Comparison of ENCODE assay signal across 10 cellular contexts in the genomic region with DNA sequence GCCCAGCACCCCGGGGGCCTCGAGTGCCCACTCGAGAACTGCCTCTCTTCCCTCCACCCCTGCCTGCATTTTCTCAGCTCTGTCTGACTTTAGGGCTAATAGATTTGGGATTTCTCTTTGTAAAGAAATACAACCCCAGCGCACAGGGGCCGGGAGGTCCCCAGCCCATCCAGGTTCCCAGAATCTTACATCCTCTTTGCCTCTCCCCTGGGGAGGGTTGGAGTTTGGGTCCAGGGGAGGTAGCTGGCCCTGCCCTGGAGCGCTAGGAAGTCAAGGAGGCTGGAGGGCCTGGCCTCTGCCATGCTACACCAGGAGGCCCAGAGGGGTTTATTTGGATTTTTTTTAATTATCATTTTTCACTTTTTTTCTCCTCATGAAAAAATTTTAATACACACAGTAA.
A peak's percentile ranks its signal among the peaks of the same experiment; 100 is the strongest.
DNase-seq lines count a peak whose midpoint lies in the region; ATAC-seq and TF ChIP-seq lines count a peak whose summit lies in the region.
"Had no signal": no experiment of that assay in that cellular context is flagged by ENCODE, and none has a peak within 500 bp of the region (broad histone marks: within the 10 kb centered on the region; RNA-seq: fewer than 3 reads in every experiment).

No MANE protein-coding gene starts in this region.

- peak; percentile 37 for DNase-seq in A673 (ENCODE audit: low spot score)
- DNase-seq in HCT116 (ENCODE audit: low read depth, low spot score): no peak
- no peak for DNase-seq in coronary artery (ENCODE audit: low spot score)
- DNase-seq in brain microvascular endothelial cell: no peak
- DNase-seq in uterus: no peak

- ATAC-seq in HCT116: no peak
- no peak for ATAC-seq in GM21619 (IDR thresholded peaks at IDR 0.05; ENCODE audit: unreplicated experiment)

- no peak for TF ChIP-seq EP300 in neural cell (conservative IDR thresholded peaks at IDR 0.05; ENCODE audit: poor library complexity, severe bottlenecking)

- intact Hi-C loops in A673 (cut with micrococcal nuclease; ENCODE audit: unreplicated experiment) (loop anchor here (5.0 kb wide), 1 partner anchor 238 kb away; no protein-coding TSS in a partner anchor), HCT116 (cut with micrococcal nuclease) (loop anchor here (2.0 kb wide), 1 partner anchor 237 kb away; no protein-coding TSS in a partner anchor), uterus (cut with DNase I; ENCODE audit: low total_unique reads) (no loop called here)

- no peaks in the 10 kb centered on the region for H3K36me3 ChIP-seq in A673 (ENCODE audit: insufficient read depth, low read length, poor library complexity, severe bottlenecking)
- no peaks in the 10 kb centered on the region for H3K36me3 ChIP-seq in HCT116 (ENCODE audit: control insufficient read depth in 1 of 2, insufficient read depth in 2 of 2, low read length in 2 of 2)
- H3K36me3 ChIP-seq in neural cell (ENCODE audit: insufficient read depth, low read length): no peaks in the 10 kb centered on the region
- no peaks in the 10 kb centered on the region for H3K36me3 ChIP-seq in brain microvascular endothelial cell (replicated peaks)
- H3K36me3 ChIP-seq in uterus: no peaks in the 10 kb centered on the region
- H3K36me3 ChIP-seq: sigmoid colon had no signal

- no peak overlapping the region for H3K4me3 ChIP-seq in A673 (ENCODE audit: low read depth, low read length, poor library complexity, severe bottlenecking)
- peak overlapping the region; percentile 42 to 56 for H3K4me3 ChIP-seq in HCT116 (replicated peaks in 1 of 2; ENCODE audit: low read depth in 1 of 2, low read length in 2 of 2)
- peak overlapping the region; percentile 48 for H3K4me3 ChIP-seq in neural cell (ENCODE audit: low read length)
- H3K4me3 ChIP-seq in coronary artery: no peak overlapping the region
- H3K4me3 ChIP-seq in brain microvascular endothelial cell (ENCODE audit: low read depth, low read length): no peak overlapping the region
- H3K4me3 ChIP-seq in uterus: no peak overlapping the region
- H3K4me3 ChIP-seq: sigmoid colon had no signal

- no peak overlapping the region for H3K27ac ChIP-seq in A673 (ENCODE audit: low read depth, low read length, poor library complexity, severe bottlenecking)
- H3K27ac ChIP-seq in HCT116 (ENCODE audit: low read depth, low read length): peak overlapping the region; percentile 39; the same call in 1 of the 2 replicates
- peak overlapping the region; percentile 51 for H3K27ac ChIP-seq in angular gyrus (ENCODE audit: low read depth, low read length)
- H3K27ac ChIP-seq in neural cell (ENCODE audit: low read length): no peak overlapping the region
- no peak overlapping the region for H3K27ac ChIP-seq in coronary artery
- H3K27ac ChIP-seq in brain microvascular endothelial cell: no peak overlapping the region
- no peak overlapping the region for H3K27ac ChIP-seq in uterus
- H3K27ac ChIP-seq: RWPE1, sigmoid colon had no signal

- TF ChIP-seq RAD21 in HCT116 (IDR thresholded peaks at IDR 0.05; ENCODE audit: low read depth): no peak
- no peak for TF ChIP-seq RAD21 in neural cell (conservative IDR thresholded peaks at IDR 0.05)

- in situ Hi-C loops in brain microvascular endothelial cell (cut with HindIII; ENCODE audit: low pct_ligation_motif_present, low sequenced_read_pairs): no loop called here

- H3K9me3 ChIP-seq in A673 (ENCODE audit: low read depth, low read length, poor library complexity, severe bottlenecking): no peaks in the 10 kb centered on the region
- H3K9me3 ChIP-seq in HCT116 (ENCODE audit: control insufficient read depth in 1 of 2, insufficient read depth in 1 of 2, low read depth in 1 of 2, low read length in 2 of 2): no peaks in the 10 kb centered on the region
- no peaks in the 10 kb centered on the region for H3K9me3 ChIP-seq in neural cell (ENCODE audit: low read length)
- H3K9me3 ChIP-seq in uterus: no peaks in the 10 kb centered on the region
- H3K9me3 ChIP-seq: sigmoid colon had no signal

- TF ChIP-seq POLR2A in HCT116 (IDR thresholded peaks at IDR 0.05; ENCODE audit: borderline replicate concordance, extremely low read depth, insufficient read depth, insufficient read length) (no peak), uterus (IDR thresholded peaks at IDR 0.05) (no peak)

- peak overlapping the region; percentile 76 for H3K4me2 ChIP-seq in HCT116 (ENCODE audit: low read length)
- no peak overlapping the region for H3K4me2 ChIP-seq in neural cell (ENCODE audit: low read length)

- H3K79me2 ChIP-seq in HCT116 (ENCODE audit: insufficient read depth, low read length) (no peaks in the 10 kb centered on the region), neural cell (replicated peaks; ENCODE audit: insufficient read depth, low read length) (no peaks in the 10 kb centered on the region)

- POLR2A ChIA-PET in A673 (lab: Charles Lee; ENCODE audit: low non-redundant PET): no interaction called here
- POLR2A ChIA-PET in HCT116 (lab: Charles Lee): no interaction called here

- CTCF ChIA-PET in A673 (lab: Charles Lee): interaction anchor here (0.6 to 1.6 kb wide), 2 partner anchors 8 to 237 kb away, joined by 3 to 5 read pairs; no protein-coding TSS in a partner anchor
- CTCF ChIA-PET in HCT116 (lab: Charles Lee): interaction anchor here (1.4 to 1.7 kb wide), 3 partner anchors 10 to 239 kb away, joined by 4 to 6 read pairs (median 5); no protein-coding TSS in a partner anchor

- H3F3A ChIP-seq in neural cell (ENCODE audit: insufficient read depth, low read length, poor library complexity, severe bottlenecking): no peaks in the 10 kb centered on the region

- RAD21 ChIA-PET in HCT116 (lab: Charles Lee; ENCODE audit: low non-redundant PET in 1 of 2, low total read pairs in 2 of 2, uncharacterized antibody in 2 of 2, unreplicated experiment in 2 of 2): no interaction called here

- H4K20me1 ChIP-seq in HCT116 (ENCODE audit: insufficient read depth) (no peaks in the 10 kb centered on the region), neural cell (ENCODE audit: insufficient read depth) (no peaks in the 10 kb centered on the region)

- H3K4me1 ChIP-seq in A673 (ENCODE audit: insufficient read depth, low read length, poor library complexity, severe bottlenecking) (peaks cover 26% of the 10 kb centered on the region), HCT116 (ENCODE audit: control insufficient read depth in 1 of 2, insufficient read depth in 2 of 2, low read length in 2 of 2) (peaks cover 6 to 20% of the 10 kb centered on the region in 2 experiments), uterus (no peaks in the 10 kb centered on the region)

- H3K9ac ChIP-seq in HCT116 (ENCODE audit: low read length) (no peak overlapping the region; the same call in 1 of the 2 replicates), neural cell (ENCODE audit: low read length) (no peak overlapping the region)

- H3K27me3 ChIP-seq in A673 (replicated peaks; ENCODE audit: insufficient read depth, low read depth, low read length, poor library complexity): peaks cover 78% of the 10 kb centered on the region
- no peaks in the 10 kb centered on the region for H3K27me3 ChIP-seq in HCT116 (ENCODE audit: insufficient read depth, low read length)
- H3K27me3 ChIP-seq in neural cell (ENCODE audit: insufficient read depth, low read depth, low read length): no peaks in the 10 kb centered on the region
- H3K27me3 ChIP-seq in brain microvascular endothelial cell (replicated peaks): no peaks in the 10 kb centered on the region
- no peaks in the 10 kb centered on the region for H3K27me3 ChIP-seq in uterus

- TF ChIP-seq CTCF in A673 (conservative IDR thresholded peaks at IDR 0.05; ENCODE audit: low read depth, low read length): no peak
- no peak for TF ChIP-seq CTCF in HCT116 (IDR thresholded peaks at IDR 0.05 in 2 of 3, conservative IDR thresholded peaks at IDR 0.05 in 1 of 3; ENCODE audit: borderline replicate concordance in 1 of 3, insufficient read depth in 1 of 3, low read depth in 2 of 3, low read length in 2 of 3)
- no peak for TF ChIP-seq CTCF in neural cell (IDR thresholded peaks at IDR 0.05; ENCODE audit: poor library complexity, severe bottlenecking)
- TF ChIP-seq CTCF in coronary artery (IDR thresholded peaks at IDR 0.05): no peak
- no peak for TF ChIP-seq CTCF in brain microvascular endothelial cell (IDR thresholded peaks at IDR 0.05; ENCODE audit: low read depth, low read length, missing control alignments)
- TF ChIP-seq CTCF in uterus (IDR thresholded peaks at IDR 0.05): no peak

- H2AFZ ChIP-seq in HCT116 (ENCODE audit: low read depth, low read length, poor library complexity, severe bottlenecking) (no peak overlapping the region), neural cell (ENCODE audit: low read depth, low read length) (no peak overlapping the region)

- BruUV-seq in A673 (replicated peaks; lab: Mats Ljungman, UMichigan) (no TSS peak), HCT116 (replicated peaks; lab: Mats Ljungman, UMichigan) (no TSS peak)

- H3K9me2 ChIP-seq in HCT116 (ENCODE audit: insufficient read depth) (no peaks in the 10 kb centered on the region), neural cell (ENCODE audit: insufficient read depth, low read length) (no peaks in the 10 kb centered on the region)

TF ChIP-seq in HCT116, 20 proteins besides CTCF, POLR2A, EP300 and RAD21 (continues in another document):
- no peak for TF ChIP-seq EZH2 (IDR thresholded peaks at IDR 0.05)

TF ChIP-seq in neural cell, 6 proteins besides CTCF, POLR2A, EP300 and RAD21 (continues in another document):
- TF ChIP-seq EZH2 (IDR thresholded peaks at IDR 0.05; ENCODE audit: borderline replicate concordance, insufficient read depth, low read length, poor library complexity, severe bottlenecking): no peak
- no peak for TF ChIP-seq MXI1 (conservative IDR thresholded peaks at IDR 0.05; ENCODE audit: poor library complexity, severe bottlenecking)
- no peak for TF ChIP-seq SMC3 (conservative IDR thresholded peaks at IDR 0.05; ENCODE audit: poor library complexity)
- no peak for TF ChIP-seq TAF1 (IDR thresholded peaks at IDR 0.05; ENCODE audit: low read depth)
- TF ChIP-seq POLR2AphosphoS5 (IDR thresholded peaks at IDR 0.05): no peak

Comparison
In these comparisons a context has a peak if more than half of its experiments do, and no peak if none do; other contexts are left out.
1. H3K27ac ChIP-seq: peak in HCT116 (single experiment) and angular gyrus (single experiment); none in A673 (single experiment), neural cell (single experiment), coronary artery (0 of 2), brain microvascular endothelial cell (single experiment) and uterus (0 of 2).
2. H3K4me3 ChIP-seq: peak in HCT116 (2 of 2) and neural cell (single experiment); none in A673 (single experiment), coronary artery (single experiment), brain microvascular endothelial cell (single experiment) and uterus (0 of 2).